Comparison of ENCODE assay signal across 14 cellular contexts in the genomic region with DNA sequence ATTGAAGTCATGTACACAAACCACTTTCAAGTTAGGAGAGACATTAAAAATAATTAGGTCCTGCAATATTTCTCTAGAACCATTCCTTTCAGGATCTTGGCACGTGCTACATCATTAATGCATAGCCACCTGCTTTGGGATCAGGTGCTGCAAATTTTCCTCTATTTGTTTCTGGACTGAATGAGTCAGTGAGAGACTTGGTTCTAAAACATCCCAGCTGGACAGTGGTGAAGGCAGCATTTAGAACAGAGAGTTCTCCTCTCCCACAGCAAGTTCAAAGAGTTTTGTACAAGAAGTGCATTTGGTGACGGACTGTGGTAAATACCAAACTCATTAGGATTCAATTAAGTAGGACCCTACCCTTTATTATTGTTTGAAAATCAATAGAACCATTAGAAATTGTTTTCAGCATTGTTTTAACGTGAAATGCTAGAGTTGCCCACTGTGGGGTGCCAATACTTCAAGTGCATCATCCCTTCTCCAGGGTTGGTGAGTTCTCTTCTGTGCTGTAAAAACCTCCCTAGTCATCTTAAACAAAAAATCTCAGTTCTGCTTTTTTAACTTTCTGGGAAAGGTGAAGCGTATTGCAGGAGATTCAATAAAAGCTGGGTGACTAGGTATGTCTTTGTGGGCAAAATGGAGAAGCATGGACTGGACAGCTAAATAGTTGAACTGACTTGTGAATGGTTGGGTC.
A peak's percentile ranks its signal among the peaks of the same experiment; 100 is the strongest.
DNase-seq lines count a peak whose midpoint lies in the region; ATAC-seq and TF ChIP-seq lines count a peak whose summit lies in the region.
"Had no signal": no experiment of that assay in that cellular context is flagged by ENCODE, and none has a peak within 500 bp of the region (broad histone marks: within the 10 kb centered on the region; RNA-seq: fewer than 3 reads in every experiment).

No MANE protein-coding gene starts in this region.

- H3K4me1 Mint-ChIP-seq in MCF 10A (ENCODE audit: insufficient read depth, unreplicated experiment), result peaks cover 17% of the 10 kb centered on the region
- H3K4me1 Mint-ChIP-seq: activated T-helper 17 cell treated with anti-CD3 and anti-CD28 coated beads, Interleukin-2, amount 50 U/mL, for 72 hours had no signal

- no TSS peak for BruUV-seq in MCF 10A (replicated peaks; lab: Mats Ljungman, UMichigan)

- ATAC-seq in SK-N-SH treated with all-trans-retinoic acid at 6 μM for 48 hours (peak; percentile 49; the same call in 1 of the 3 replicates), HG02588 (IDR thresholded peaks at IDR 0.05; ENCODE audit: unreplicated experiment) (no peak)
- ATAC-seq: A549; activated T-helper 17 cell treated with anti-CD3 and anti-CD28 coated beads, Interleukin-2, amount 50 U/mL, for 72 hours had no signal

- no peak overlapping the region for H3K27ac ChIP-seq in breast epithelium
- H3K27ac ChIP-seq: A549, neural progenitor cell, WERI-Rb-1 had no signal

- POLR2A ChIA-PET in MCF 10A (lab: Yijun Ruan, JAX), result interaction anchor here (0.6 to 1.1 kb wide), 4 partner anchors 8 to 637 kb away, joined by 3 read pairs; no protein-coding TSS in a partner anchor

- H3K27me3 Mint-ChIP-seq in MCF 10A (ENCODE audit: insufficient read depth, unreplicated experiment), result no peaks in the 10 kb centered on the region
- H3K27me3 Mint-ChIP-seq: activated T-helper 17 cell treated with anti-CD3 and anti-CD28 coated beads, Interleukin-2, amount 50 U/mL, for 72 hours had no signal

- H3K4me3 ChIP-seq in breast epithelium, result no peak overlapping the region
- no peak overlapping the region for H3K4me3 ChIP-seq in fibroblast of the aortic adventitia (ENCODE audit: low read depth, low read length)
- H3K4me3 ChIP-seq: A549, coronary artery, neural progenitor cell had no signal

- H3K36me3 ChIP-seq in breast epithelium, result no peaks in the 10 kb centered on the region
- H3K36me3 ChIP-seq: neural progenitor cell, WERI-Rb-1 had no signal

- TF ChIP-seq CTCF in MCF 10A (IDR thresholded peaks at IDR 0.05; ENCODE audit: unreplicated experiment) (peak; percentile 31), breast epithelium (IDR thresholded peaks at IDR 0.05) (no peak), fibroblast of the aortic adventitia (IDR thresholded peaks at IDR 0.05; ENCODE audit: insufficient read depth, low read length) (peak; percentile 47)

- no peak overlapping the region for H3K27ac Mint-ChIP-seq in MCF 10A (ENCODE audit: low read depth, unreplicated experiment)
- H3K27ac Mint-ChIP-seq: activated T-helper 17 cell treated with anti-CD3 and anti-CD28 coated beads, Interleukin-2, amount 50 U/mL, for 72 hours; neural progenitor cell had no signal

- no peaks in the 10 kb centered on the region for H3K27me3 ChIP-seq in breast epithelium
- H3K27me3 ChIP-seq: neural progenitor cell had no signal

- no peaks in the 10 kb centered on the region for H3K4me1 ChIP-seq in breast epithelium
- H3K4me1 ChIP-seq: A549 had no signal

- no peak for TF ChIP-seq POLR2A in breast epithelium (IDR thresholded peaks at IDR 0.05)

- H3K9me3 ChIP-seq in breast epithelium, result no peaks in the 10 kb centered on the region
- H3K9me3 ChIP-seq: A549 had no signal

- no peaks in the 10 kb centered on the region for H3K36me3 Mint-ChIP-seq in MCF 10A (ENCODE audit: insufficient read depth, unreplicated experiment)
- H3K36me3 Mint-ChIP-seq: neural progenitor cell had no signal

- CTCF ChIA-PET in MCF 10A (lab: Yijun Ruan, JAX), result interaction anchor here (0.6 to 1.6 kb wide), 10 partner anchors 8 to 977 kb away, joined by 3 to 10 read pairs (median 4); no protein-coding TSS in a partner anchor

- DNase-seq in MCF 10A (ENCODE audit: unreplicated experiment) (no peak), breast epithelium (ENCODE audit: low spot score in 2 of 2) (no peak), fibroblast of the aortic adventitia (ENCODE audit: low read depth) (peak; percentile 63), hepatic stellate cell (ENCODE audit: low spot score) (no peak), midbrain (lab: John Stamatoyannopoulos, UW) (no peak)
- DNase-seq in stimulated activated naive CD4-positive, alpha-beta T cell treated with Interleukin-2 at 50 U/mL for 16 hours (lab: John Stamatoyannopoulos, UW), result no peak
- DNase-seq: NCI-H1092 treated with DMSO at 0.1 percent for 48 hours, WERI-Rb-1 had no signal

- H3K4me3 Mint-ChIP-seq in MCF 10A (ENCODE audit: unreplicated experiment), result no peak overlapping the region
- H3K4me3 Mint-ChIP-seq: activated T-helper 17 cell treated with anti-CD3 and anti-CD28 coated beads, Interleukin-2, amount 50 U/mL, for 72 hours; neural progenitor cell had no signal

- no peaks in the 10 kb centered on the region for H3K9me3 Mint-ChIP-seq in MCF 10A (ENCODE audit: unreplicated experiment)

- intact Hi-C loops in MCF 10A (cut with micrococcal nuclease) (loop anchor here (1.0 to 10.0 kb wide), 4 partner anchors 171 to 871 kb away; no protein-coding TSS in a partner anchor), breast epithelium (cut with DNase I; ENCODE audit: low total_unique reads) (no loop called here)

TF ChIP-seq in SK-N-SH treated with all-trans-retinoic acid at 6 μM for 48 hours, 23 proteins besides CTCF, POLR2A, EP300 and RAD21:
- TF ChIP-seq ZFP30 (CRISPR knock-in tag; IDR thresholded peaks at IDR 0.05), result no peak
- TF ChIP-seq, protein P1, sequence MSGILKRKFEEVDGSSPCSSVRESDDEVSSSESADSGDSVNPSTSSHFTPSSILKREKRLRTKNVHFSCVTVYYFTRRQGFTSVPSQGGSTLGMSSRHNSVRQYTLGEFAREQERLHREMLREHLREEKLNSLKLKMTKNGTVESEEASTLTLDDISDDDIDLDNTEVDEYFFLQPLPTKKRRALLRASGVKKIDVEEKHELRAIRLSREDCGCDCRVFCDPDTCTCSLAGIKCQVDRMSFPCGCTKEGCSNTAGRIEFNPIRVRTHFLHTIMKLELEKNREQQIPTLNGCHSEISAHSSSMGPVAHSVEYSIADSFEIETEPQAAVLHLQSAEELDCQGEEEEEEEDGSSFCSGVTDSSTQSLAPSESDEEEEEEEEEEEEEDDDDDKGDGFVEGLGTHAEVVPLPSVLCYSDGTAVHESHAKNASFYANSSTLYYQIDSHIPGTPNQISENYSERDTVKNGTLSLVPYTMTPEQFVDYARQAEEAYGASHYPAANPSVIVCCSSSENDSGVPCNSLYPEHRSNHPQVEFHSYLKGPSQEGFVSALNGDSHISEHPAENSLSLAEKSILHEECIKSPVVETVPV (CRISPR knock-in tag; IDR thresholded peaks at IDR 0.05), result no peak
- no peak for TF ChIP-seq ESRRG (CRISPR knock-in tag; IDR thresholded peaks at IDR 0.05)
- TF ChIP-seq, protein P2, sequence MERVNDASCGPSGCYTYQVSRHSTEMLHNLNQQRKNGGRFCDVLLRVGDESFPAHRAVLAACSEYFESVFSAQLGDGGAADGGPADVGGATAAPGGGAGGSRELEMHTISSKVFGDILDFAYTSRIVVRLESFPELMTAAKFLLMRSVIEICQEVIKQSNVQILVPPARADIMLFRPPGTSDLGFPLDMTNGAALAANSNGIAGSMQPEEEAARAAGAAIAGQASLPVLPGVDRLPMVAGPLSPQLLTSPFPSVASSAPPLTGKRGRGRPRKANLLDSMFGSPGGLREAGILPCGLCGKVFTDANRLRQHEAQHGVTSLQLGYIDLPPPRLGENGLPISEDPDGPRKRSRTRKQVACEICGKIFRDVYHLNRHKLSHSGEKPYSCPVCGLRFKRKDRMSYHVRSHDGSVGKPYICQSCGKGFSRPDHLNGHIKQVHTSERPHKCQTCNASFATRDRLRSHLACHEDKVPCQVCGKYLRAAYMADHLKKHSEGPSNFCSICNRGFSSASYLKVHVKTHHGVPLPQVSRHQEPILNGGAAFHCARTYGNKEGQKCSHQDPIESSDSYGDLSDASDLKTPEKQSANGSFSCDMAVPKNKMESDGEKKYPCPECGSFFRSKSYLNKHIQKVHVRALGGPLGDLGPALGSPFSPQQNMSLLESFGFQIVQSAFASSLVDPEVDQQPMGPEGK (CRISPR knock-in tag; IDR thresholded peaks at IDR 0.05; ENCODE audit: borderline replicate concordance), result no peak
- no peak for TF ChIP-seq GLIS3 (CRISPR knock-in tag; IDR thresholded peaks at IDR 0.05)
- TF ChIP-seq ZFP3 (CRISPR knock-in tag; IDR thresholded peaks at IDR 0.05), result no peak
- TF ChIP-seq OSR1 (CRISPR knock-in tag; IDR thresholded peaks at IDR 0.05), result no peak
- no peak for TF ChIP-seq PPARA (CRISPR knock-in tag; IDR thresholded peaks at IDR 0.05; ENCODE audit: borderline replicate concordance)
- no peak for TF ChIP-seq RARB (CRISPR knock-in tag; IDR thresholded peaks at IDR 0.05)
- no peak for TF ChIP-seq BACH2 (CRISPR knock-in tag; IDR thresholded peaks at IDR 0.05; ENCODE audit: borderline replicate concordance)

Comparison
In these comparisons a context has a peak if more than half of its experiments do, and no peak if none do; other contexts are left out.
1. CTCF ChIP-seq: peak in MCF 10A (single experiment) and fibroblast of the aortic adventitia (single experiment); none in breast epithelium (0 of 3).